Comparison of ENCODE assay signal across 11 cellular contexts in genomic region chr19:41516257-41517167, GRCh38. TPM values are rescaled to one million over a fixed set of nuclear protein-coding genes. Genes with fewer than 3 reads are reported as not detected.
A peak's percentile ranks its signal among the peaks of the same experiment; 100 is the strongest.
DNase-seq lines count a peak whose midpoint lies in the region; ATAC-seq, FAIRE-seq and TF ChIP-seq lines count a peak whose summit lies in the region.
"Not testable (repeated sequence)": the region's sequence is repeated elsewhere in the genome, so short reads cannot be mapped to it uniquely, and the experiment has no call there.
"Had no signal": no experiment of that assay in that cellular context is flagged by ENCODE, and none has a peak within 500 bp of the region (broad histone marks: within the 10 kb centered on the region; RNA-seq: fewer than 3 reads in every experiment).

No MANE protein-coding gene starts in this region.

- DNase-seq in GM12892 (ENCODE audit: insufficient read length); activated T-cell treated with anti-CD3 and anti-CD28 coated beads, Interleukin-2, amount 50 U/mL, for 4 hours: not testable (repeated sequence)
- peak; percentile 16 for DNase-seq in NB4 (ENCODE audit: low read depth)
- peak; percentile 5 for DNase-seq in SKM-1 treated with dmso at 0.1 percent for 144 hours (lab: John Stamatoyannopoulos, UW; ENCODE audit: unreplicated experiment)
- DNase-seq in lower lobe of right lung: peak; percentile 73

- not testable (repeated sequence) for H3K36me3 ChIP-seq in BLaER1 treated with 17β-estradiol and CSF1 and Interleukin-3, amounts not matched to agents 10 nM and 100 nM; lower lobe of right lung

- not testable (repeated sequence) for H3K4me3 Mint-ChIP-seq in activated T-cell treated with anti-CD3 and anti-CD28 coated beads, Interleukin-2, amount 50 U/mL, for 4 hours; dendritic cell treated with granulocyte-macrophage colony-stimulating factor and Interleukin-4, amounts not matched to agents 40 ng/mL and 50 ng/mL, for 4 days
- H3K4me3 Mint-ChIP-seq in stimulated activated memory B cell treated with anti-CD40 and anti-IgM and Interleukin-4, amounts not matched to agents 10 μg/mL and 1 μg/mL and 100 μg/mL, for 72 hours: peak overlapping the region; percentile 18

- H3K4me2 ChIP-seq in BLaER1 treated with 17β-estradiol and CSF1 and Interleukin-3, amounts not matched to agents 10 nM and 100 nM: peak overlapping the region; percentile 6 to 77 (median 54); a peak in 20 of 22 replicates

- H3K27me3 ChIP-seq in BLaER1 treated with 17β-estradiol and CSF1 and Interleukin-3, amounts not matched to agents 10 nM and 100 nM: peaks cover 0 to 22% (median 17%) of the 10 kb centered on the region in 11 experiments; a peak in 18 of 22 replicates
- H3K27me3 ChIP-seq in lower lobe of right lung (ENCODE audit: low read depth): peaks cover 31% of the 10 kb centered on the region

- FAIRE-seq in GM12892 (lab: Jason Lieb, UNC): peak; percentile 89

- H3K27ac ChIP-seq in BLaER1 treated with 17β-estradiol and CSF1 and Interleukin-3, amounts not matched to agents 10 nM and 100 nM: peak overlapping the region in 3 of 11 experiments; percentile 31 to 53 (median 33); a peak in 5 of 22 replicates
- not testable (repeated sequence) for H3K27ac ChIP-seq in lower lobe of right lung

- H3K27me3 Mint-ChIP-seq in activated T-cell treated with anti-CD3 and anti-CD28 coated beads, Interleukin-2, amount 50 U/mL, for 4 hours (ENCODE audit: low read depth): peaks cover 43% of the 10 kb centered on the region
- not testable (repeated sequence) for H3K27me3 Mint-ChIP-seq in dendritic cell treated with granulocyte-macrophage colony-stimulating factor and Interleukin-4, amounts not matched to agents 40 ng/mL and 50 ng/mL, for 4 days; stimulated activated memory B cell treated with anti-CD40 and anti-IgM and Interleukin-4, amounts not matched to agents 10 μg/mL and 1 μg/mL and 100 μg/mL, for 72 hours

- peaks cover 11% of the 10 kb centered on the region for H3K4me1 Mint-ChIP-seq in activated T-cell treated with anti-CD3 and anti-CD28 coated beads, Interleukin-2, amount 50 U/mL, for 4 hours (ENCODE audit: low read depth)
- H3K4me1 Mint-ChIP-seq in dendritic cell treated with granulocyte-macrophage colony-stimulating factor and Interleukin-4, amounts not matched to agents 40 ng/mL and 50 ng/mL, for 4 days (ENCODE audit: low read depth): peaks cover 43% of the 10 kb centered on the region
- H3K4me1 Mint-ChIP-seq in stimulated activated memory B cell treated with anti-CD40 and anti-IgM and Interleukin-4, amounts not matched to agents 10 μg/mL and 1 μg/mL and 100 μg/mL, for 72 hours: peaks cover 45% of the 10 kb centered on the region

- not testable (repeated sequence) for H3K36me3 Mint-ChIP-seq in activated T-cell treated with anti-CD3 and anti-CD28 coated beads, Interleukin-2, amount 50 U/mL, for 4 hours (ENCODE audit: insufficient read depth); dendritic cell treated with granulocyte-macrophage colony-stimulating factor and Interleukin-4, amounts not matched to agents 40 ng/mL and 50 ng/mL, for 4 days (ENCODE audit: low read depth); stimulated activated memory B cell treated with anti-CD40 and anti-IgM and Interleukin-4, amounts not matched to agents 10 μg/mL and 1 μg/mL and 100 μg/mL, for 72 hours

- not testable (repeated sequence) for TF ChIP-seq POLR2A in GM12892 (IDR thresholded peaks at IDR 0.05; ENCODE audit: low read depth, low read length); NB4 (IDR thresholded peaks at IDR 0.05; ENCODE audit: extremely low read depth, insufficient read length)

- not testable (repeated sequence) for H3K9me3 Mint-ChIP-seq in activated T-cell treated with anti-CD3 and anti-CD28 coated beads, Interleukin-2, amount 50 U/mL, for 4 hours; dendritic cell treated with granulocyte-macrophage colony-stimulating factor and Interleukin-4, amounts not matched to agents 40 ng/mL and 50 ng/mL, for 4 days; stimulated activated memory B cell treated with anti-CD40 and anti-IgM and Interleukin-4, amounts not matched to agents 10 μg/mL and 1 μg/mL and 100 μg/mL, for 72 hours

- not testable (repeated sequence) for TF ChIP-seq CTCF in NB4 (IDR thresholded peaks at IDR 0.05; ENCODE audit: low read depth, low read length); lower lobe of right lung (IDR thresholded peaks at IDR 0.05)

- intact Hi-C loops in dendritic cell treated with granulocyte-macrophage colony-stimulating factor and Interleukin-4, amounts not matched to agents 40 ng/mL and 50 ng/mL, for 4 days (cut with micrococcal nuclease): loop anchor here (2.0 kb wide), 2 partner anchors 14 to 46 kb away; no protein-coding TSS in a partner anchor
- intact Hi-C loops in lower lobe of right lung (cut with DNase I): not testable (repeated sequence)

- ATAC-seq in activated T-cell treated with anti-CD3 and anti-CD28 coated beads, Interleukin-2, amount 50 U/mL, for 4 hours: peak; percentile 27 to 32
- peak; percentile 61 for ATAC-seq in lower lobe of right lung
- ATAC-seq in stimulated activated memory B cell treated with anti-CD40 and anti-IgM and Interleukin-4, amounts not matched to agents 10 μg/mL and 1 μg/mL and 100 μg/mL, for 72 hours: peak; percentile 42

- not testable (repeated sequence) for H3K9me3 ChIP-seq in BLaER1 treated with 17β-estradiol and CSF1 and Interleukin-3, amounts not matched to agents 10 nM and 100 nM (replicated peaks in 1 of 11); lower lobe of right lung

- peak overlapping the region; percentile 41 for H3K27ac Mint-ChIP-seq in dendritic cell treated with granulocyte-macrophage colony-stimulating factor and Interleukin-4, amounts not matched to agents 40 ng/mL and 50 ng/mL, for 4 days
- peak overlapping the region; percentile 82 for H3K27ac Mint-ChIP-seq in stimulated activated memory B cell treated with anti-CD40 and anti-IgM and Interleukin-4, amounts not matched to agents 10 μg/mL and 1 μg/mL and 100 μg/mL, for 72 hours

- not testable (repeated sequence) for H3K4me3 ChIP-seq in BLaER1 treated with 17β-estradiol and CSF1 and Interleukin-3, amounts not matched to agents 10 nM and 100 nM; NB4 (ENCODE audit: low read depth, low read length); lower lobe of right lung

- H3K4me1 ChIP-seq in BLaER1 treated with 17β-estradiol and CSF1 and Interleukin-3, amounts not matched to agents 10 nM and 100 nM: peaks cover 2 to 25% (median 21%) of the 10 kb centered on the region in 10 experiments; a peak in 18 of 20 replicates
- peaks cover 21% of the 10 kb centered on the region for H3K4me1 ChIP-seq in lower lobe of right lung

- not testable (repeated sequence) for H4K20me1 ChIP-seq in BLaER1 treated with 17β-estradiol and CSF1 and Interleukin-3, amounts not matched to agents 10 nM and 100 nM

- not testable (repeated sequence) for H3K9ac ChIP-seq in BLaER1 treated with 17β-estradiol and CSF1 and Interleukin-3, amounts not matched to agents 10 nM and 100 nM

RNA-seq across cellular contexts. Expression of gene CEACAM21, which starts 59.5 kb away (rescaled TPM):
- polyA plus RNA-seq in GM12892 (2012; ENCODE audit: missing spikeins): 21.8 TPM
- total RNA-seq in activated T-cell treated with anti-CD3 and anti-CD28 coated beads, Interleukin-2, amount 50 U/mL, for 4 hours: 10 to 100 TPM in 2 of 3 donors, 1 to 10 TPM in 1; 6.1 to 12.9 (median 11.0) TPM
- 28.8 TPM for total RNA-seq in lower lobe of right lung
- total RNA-seq: H1, IMR-90, kidney epithelial cell had no signal
- polyA plus RNA-seq: H1, IMR-90 had no signal
